In the genomic region with DNA sequence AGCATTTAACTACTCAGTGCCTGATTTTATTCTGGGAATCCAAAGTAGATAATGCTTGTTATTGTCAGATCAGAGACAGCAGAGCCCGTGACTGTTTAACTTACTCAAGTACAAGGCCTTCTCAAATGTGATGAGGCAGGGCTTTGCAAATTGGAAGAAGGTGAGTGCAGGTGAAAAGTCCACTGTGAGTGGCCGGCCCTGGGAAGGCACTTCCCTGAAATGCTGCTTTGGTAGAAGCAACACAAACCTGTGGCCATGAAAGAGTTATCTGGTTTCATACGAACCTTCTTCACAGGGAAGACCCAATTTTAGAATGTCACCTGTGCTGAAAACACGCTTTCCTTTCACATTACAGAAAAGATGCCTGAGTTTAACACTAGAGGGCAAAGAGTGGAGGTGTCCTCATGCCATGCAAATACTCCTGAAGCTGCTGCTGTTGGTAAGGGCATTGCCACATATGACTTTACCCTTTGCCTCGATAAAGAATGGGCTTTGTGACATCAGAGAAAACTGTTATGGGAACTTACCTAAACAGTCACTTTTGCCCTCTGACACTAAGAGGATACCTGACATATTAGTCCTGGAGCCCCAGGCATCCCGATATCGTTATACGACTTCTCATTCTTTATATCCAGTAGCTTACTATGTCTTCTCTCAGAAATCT, we compare ENCODE assay signal across 13 cellular contexts. TPM values are rescaled to one million over a fixed set of nuclear protein-coding genes. Genes with fewer than 3 reads are reported as not detected.
A peak's percentile ranks its signal among the peaks of the same experiment; 100 is the strongest.
DNase-seq lines count a peak whose midpoint lies in the region; TF ChIP-seq lines count a peak whose summit lies in the region.
"Had no signal": no experiment of that assay in that cellular context is flagged by ENCODE, and none has a peak within 500 bp of the region (broad histone marks: within the 10 kb centered on the region; RNA-seq: fewer than 3 reads in every experiment).

No MANE protein-coding gene starts in this region.

- H3K4me1 Mint-ChIP-seq in neural progenitor cell = peaks cover 38% of the 10 kb centered on the region

- H3K9me3 ChIP-seq in neural progenitor cell (ENCODE audit: low read depth) = no peaks in the 10 kb centered on the region
- no peaks in the 10 kb centered on the region for H3K9me3 ChIP-seq in tibial artery
- H3K9me3 ChIP-seq: neutrophil, spleen had no signal

- H3K4me3 Mint-ChIP-seq in neural progenitor cell = no peak overlapping the region

- H3K9me3 Mint-ChIP-seq in neural progenitor cell = no peaks in the 10 kb centered on the region

- H3F3A ChIP-seq in neural progenitor cell (ENCODE audit: low read depth) = no peaks in the 10 kb centered on the region

- H3K27me3 ChIP-seq in neural progenitor cell = no peaks in the 10 kb centered on the region
- no peaks in the 10 kb centered on the region for H3K27me3 ChIP-seq in tibial artery
- H3K27me3 ChIP-seq: neutrophil, spleen had no signal

- no peaks in the 10 kb centered on the region for H3K36me3 ChIP-seq in neural progenitor cell
- no peaks in the 10 kb centered on the region for H3K36me3 ChIP-seq in tibial artery
- H3K36me3 ChIP-seq: neutrophil, spleen had no signal

- H3K27ac ChIP-seq in neural progenitor cell (no peak overlapping the region), tibial artery (no peak overlapping the region)
- H3K27ac ChIP-seq: neutrophil, spleen had no signal

- H3K4me2 ChIP-seq in neural progenitor cell = no peak overlapping the region

- peaks cover 5% of the 10 kb centered on the region for H3K36me3 Mint-ChIP-seq in neural progenitor cell

- intact Hi-C loops in tibial artery (cut with DNase I; ENCODE audit: low total_unique reads) = no loop called here

- H3K4me1 ChIP-seq in neural progenitor cell (no peaks in the 10 kb centered on the region), tibial artery (peaks cover 0 to 12% (median 2%) of the 10 kb centered on the region in 4 donors)

- no peak overlapping the region for H3K27ac Mint-ChIP-seq in neural progenitor cell

- H3K79me2 ChIP-seq in neural progenitor cell (ENCODE audit: low read depth) = no peaks in the 10 kb centered on the region

- H3K27me3 Mint-ChIP-seq in neural progenitor cell (ENCODE audit: insufficient read depth, low read depth) = peaks cover 4% of the 10 kb centered on the region

- DNase-seq in AG10803 (ENCODE audit: low read depth) (no peak), LNCaP clone FGC (ENCODE audit: low read depth) (no peak), epithelial cell of proximal tubule (ENCODE audit: low read depth) (no peak), neural progenitor cell (ENCODE audit: low spot score) (no peak), NCI-H1105 treated with DMSO at 0.1 percent for 48 hours (lab: John Stamatoyannopoulos, UW) (no peak), NCI-H774 (lab: John Stamatoyannopoulos, UW) (no peak), cortex of kidney (lab: John Stamatoyannopoulos, UW) (no peak), tibial artery (no peak)
- DNase-seq: NCI-H1048, RPMI8226, spleen, T-helper 2 cell had no signal

- no peak overlapping the region for H2AFZ ChIP-seq in neural progenitor cell (replicated peaks)

- TF ChIP-seq CTCF in AG10803 (conservative IDR thresholded peaks at IDR 0.05; ENCODE audit: low read length) = 0 out of 2 replicates have a peak, but pooled peaks have one; percentile 2
- peak; percentile 45 for TF ChIP-seq CTCF in LNCaP clone FGC (IDR thresholded peaks at IDR 0.05; ENCODE audit: control insufficient read depth, extremely low read depth, insufficient read depth)
- peak; percentile 59 for TF ChIP-seq CTCF in epithelial cell of proximal tubule (conservative IDR thresholded peaks at IDR 0.05; ENCODE audit: low read depth, low read length)
- peak; percentile 18 for TF ChIP-seq CTCF in neural progenitor cell (IDR thresholded peaks at IDR 0.05)
- TF ChIP-seq CTCF in tibial artery (IDR thresholded peaks at IDR 0.05) = no peak

- H3K4me3 ChIP-seq in AG10803 (ENCODE audit: low read length) = no peak overlapping the region
- H3K4me3 ChIP-seq in LNCaP clone FGC (ENCODE audit: low read depth, low read length) = no peak overlapping the region
- H3K4me3 ChIP-seq in epithelial cell of proximal tubule (ENCODE audit: low read depth, low read length) = no peak overlapping the region
- no peak overlapping the region for H3K4me3 ChIP-seq in neural progenitor cell
- no peak overlapping the region for H3K4me3 ChIP-seq in tibial artery
- H3K4me3 ChIP-seq: spleen had no signal

- no peak overlapping the region for H3K9ac ChIP-seq in neural progenitor cell

- no peaks in the 10 kb centered on the region for H4K20me1 ChIP-seq in neural progenitor cell (ENCODE audit: low read depth)

RNA-seq across cellular contexts. Expression of gene PPARGC1A, which starts 8.0 kb away (rescaled TPM):
- total RNA-seq in epithelial cell of proximal tubule (0.72 and 1.4 TPM in 2 replicates), neural progenitor cell (ENCODE audit: low replicate concordance) (1.7 and 6.6 TPM in 2 replicates)

Comparison
In these comparisons a context has a peak if more than half of its experiments do, and no peak if none do; other contexts are left out.
1. CTCF ChIP-seq: peak in AG10803 (single experiment), LNCaP clone FGC (single experiment), epithelial cell of proximal tubule (single experiment) and neural progenitor cell (single experiment); none in tibial artery (0 of 2).